In the genomic region with DNA sequence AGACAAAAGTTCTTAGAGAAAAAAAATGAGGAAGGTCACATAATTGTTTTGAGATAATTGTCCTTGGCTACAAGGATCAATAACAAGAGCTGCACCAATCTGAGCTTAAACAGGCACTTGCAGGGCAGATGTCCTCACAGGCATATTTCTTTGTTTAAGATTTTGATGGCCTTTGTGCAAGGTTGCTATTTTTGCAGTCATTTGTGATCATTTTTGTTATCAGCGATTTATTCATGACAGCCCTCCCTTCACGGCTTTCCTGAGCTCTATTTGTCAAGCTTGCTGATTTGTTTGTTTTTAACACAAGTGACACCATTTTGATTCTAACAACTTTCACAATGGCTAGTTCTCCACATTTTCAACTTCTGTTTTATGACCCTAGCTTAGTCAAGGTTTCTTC, we compare ENCODE assay signal across 25 cellular contexts.
"Had no signal": no experiment of that assay in that cellular context is flagged by ENCODE, and none has a peak within 500 bp of the region (broad histone marks: within the 10 kb centered on the region; RNA-seq: fewer than 3 reads in every experiment).

No MANE protein-coding gene starts in this region.

- H3K27me3 Mint-ChIP-seq: naive thymus-derived CD4-positive, alpha-beta T cell; stimulated activated memory B cell treated with anti-CD40 and anti-IgM and Interleukin-4, amounts not matched to agents 10 μg/mL and 1 μg/mL and 100 μg/mL, for 72 hours; stimulated activated naive CD8-positive, alpha-beta T cell treated with anti-CD3 and anti-CD28 coated beads, Interleukin-15, Interleukin-2, amounts not matched to agents 100 ng/mL and 50 ng/mL, for 24 hours had no signal

- H3K9me3 ChIP-seq: gastrocnemius medialis, heart left ventricle, left lung, ovary, psoas muscle, thoracic aorta, tibial nerve, upper lobe of left lung had no signal

- DNase-seq: dorsolateral prefrontal cortex; effector CD4-positive, alpha-beta T cell; gastrocnemius medialis; heart left ventricle; hippocampal formation; left cardiac atrium; left lung; mesenchymal stem cell; midbrain; naive thymus-derived CD4-positive, alpha-beta T cell; occipital lobe; ovary; posterior cingulate gyrus; psoas muscle; right cardiac atrium; spleen; stimulated activated CD4-positive, alpha-beta T cell treated with anti-CD3 and anti-CD28 coated beads, Interleukin-4, amount 100 ng/mL, for 4 hours; upper lobe of left lung had no signal

- H3K27ac ChIP-seq: dorsolateral prefrontal cortex, gastrocnemius medialis, heart left ventricle, left lung, ovary, psoas muscle, skin epidermis, spleen, thoracic aorta, tibial nerve, upper lobe of left lung had no signal

- H3K4me3 ChIP-seq: dorsolateral prefrontal cortex, gastrocnemius medialis, heart left ventricle, left lung, ovary, psoas muscle, skin epidermis, spleen, thoracic aorta, tibial nerve, upper lobe of left lung had no signal

- ATAC-seq: gastrocnemius medialis; heart left ventricle; left cardiac atrium; left lung; naive thymus-derived CD4-positive, alpha-beta T cell; psoas muscle; right cardiac atrium; stimulated activated memory B cell treated with anti-CD40 and anti-IgM and Interleukin-4, amounts not matched to agents 10 μg/mL and 1 μg/mL and 100 μg/mL, for 72 hours had no signal

- H3K4me1 ChIP-seq: gastrocnemius medialis, heart left ventricle, left lung, psoas muscle, spleen, tibial nerve, upper lobe of left lung had no signal

- H3K36me3 Mint-ChIP-seq: stimulated activated memory B cell treated with anti-CD40 and anti-IgM and Interleukin-4, amounts not matched to agents 10 μg/mL and 1 μg/mL and 100 μg/mL, for 72 hours had no signal

- H3K27ac Mint-ChIP-seq: naive thymus-derived CD4-positive, alpha-beta T cell; nephron; stimulated activated memory B cell treated with anti-CD40 and anti-IgM and Interleukin-4, amounts not matched to agents 10 μg/mL and 1 μg/mL and 100 μg/mL, for 72 hours; stimulated activated naive CD8-positive, alpha-beta T cell treated with anti-CD3 and anti-CD28 coated beads, Interleukin-15, Interleukin-2, amounts not matched to agents 100 ng/mL and 50 ng/mL, for 24 hours had no signal

- H3K4me3 Mint-ChIP-seq: naive thymus-derived CD4-positive, alpha-beta T cell; nephron; stimulated activated memory B cell treated with anti-CD40 and anti-IgM and Interleukin-4, amounts not matched to agents 10 μg/mL and 1 μg/mL and 100 μg/mL, for 72 hours; stimulated activated naive CD8-positive, alpha-beta T cell treated with anti-CD3 and anti-CD28 coated beads, Interleukin-15, Interleukin-2, amounts not matched to agents 100 ng/mL and 50 ng/mL, for 24 hours had no signal

- FAIRE-seq: urothelium cell line had no signal

- H3K4me1 Mint-ChIP-seq: naive thymus-derived CD4-positive, alpha-beta T cell; nephron; stimulated activated memory B cell treated with anti-CD40 and anti-IgM and Interleukin-4, amounts not matched to agents 10 μg/mL and 1 μg/mL and 100 μg/mL, for 72 hours had no signal

- H3K9me3 Mint-ChIP-seq: nephron had no signal
